23 cellular contexts compared by ENCODE assay signal in genomic region chr7:54060643-54061042, GRCh38.
"Had no signal": no experiment of that assay in that cellular context is flagged by ENCODE, and none has a peak within 500 bp of the region (broad histone marks: within the 10 kb centered on the region; RNA-seq: fewer than 3 reads in every experiment).

No MANE protein-coding gene starts in this region.

- H3K36me3 ChIP-seq: heart left ventricle, left lung, lower lobe of right lung, neural progenitor cell, neutrophil, right atrium auricular region, spleen, suprapubic skin, tibial nerve, upper lobe of left lung had no signal

- H3K4me1 ChIP-seq: heart left ventricle, left lung, lower lobe of right lung, neural progenitor cell, parathyroid adenoma, right atrium auricular region, spleen, suprapubic skin, tibial nerve, upper lobe of left lung had no signal

- ATAC-seq: heart left ventricle; left lung; lower lobe of right lung; natural killer cell; sciatic nerve; stimulated activated effector memory CD8-positive, alpha-beta T cell treated with anti-CD3 and anti-CD28 coated beads, Interleukin-12 subunit alpha, Interleukin-12 subunit beta, amount 100 ng/mL, for 72 hours had no signal

- DNase-seq: heart left ventricle; islet precursor cell; left lung; lower lobe of right lung; mammary epithelial cell; mesenchymal stem cell; naive B cell; natural killer cell; nephron progenitor cell; occipital lobe; small intestine; spleen; stimulated activated CD4-positive, alpha-beta T cell treated with anti-CD3 and anti-CD28 coated beads, Interleukin-4, amount 100 ng/mL, for 24 hours; stimulated activated naive CD4-positive, alpha-beta T cell; upper lobe of left lung had no signal

- H3K4me3 ChIP-seq: heart left ventricle, left lung, lower lobe of right lung, neural progenitor cell, right atrium auricular region, spleen, suprapubic skin, tibial nerve, upper lobe of left lung had no signal

- H3K9me3 ChIP-seq: lower lobe of right lung, neutrophil, suprapubic skin, upper lobe of left lung had no signal

- H3K27ac ChIP-seq: heart left ventricle, left lung, lower lobe of right lung, neural progenitor cell, neutrophil, parathyroid adenoma, right atrium auricular region, spleen, suprapubic skin, tibial nerve, upper lobe of left lung had no signal

- H3K27me3 ChIP-seq: heart left ventricle, left lung, neural progenitor cell, neutrophil, right atrium auricular region, spleen, suprapubic skin, tibial nerve, upper lobe of left lung had no signal
